In the genomic region with DNA sequence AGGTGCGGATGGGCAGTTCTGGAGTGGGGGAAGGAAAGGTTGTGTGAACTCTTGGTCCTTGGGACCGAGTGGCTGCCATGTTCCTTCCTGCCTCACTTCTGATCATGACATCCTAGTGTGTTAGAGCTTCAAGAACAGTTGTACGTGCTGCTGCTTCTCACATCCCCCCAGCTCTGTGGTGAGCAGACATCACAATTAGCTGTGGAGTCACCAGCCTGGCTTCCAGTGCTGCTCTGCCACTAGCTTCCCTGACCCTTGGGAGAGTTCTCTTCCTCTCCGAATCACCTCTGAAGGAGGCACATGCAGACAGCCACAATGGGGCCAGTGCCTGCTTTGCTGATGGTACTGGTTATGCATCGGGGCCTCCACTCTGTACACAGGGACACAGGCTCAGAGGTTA, we compare ENCODE assay signal across 24 cellular contexts. TPM values are rescaled to one million over a fixed set of nuclear protein-coding genes. Genes with fewer than 3 reads are reported as not detected.
"Had no signal": no experiment of that assay in that cellular context is flagged by ENCODE, and none has a peak within 500 bp of the region (broad histone marks: within the 10 kb centered on the region; RNA-seq: fewer than 3 reads in every experiment).

No MANE protein-coding gene starts in this region.

- H3K36me3 ChIP-seq: SJCRH30 had no signal

- H3K4me2 ChIP-seq: KMS-11 had no signal

- H3K4me3 ChIP-seq: K562, SJCRH30 had no signal

- H3K9me3 ChIP-seq: SJCRH30 had no signal

- FAIRE-seq: K562, RCC 7860 had no signal

- H3K27ac ChIP-seq: KMS-11, SJCRH30 had no signal

- H3K9ac ChIP-seq: KMS-11 had no signal

- DNase-seq: Kasumi-1, MM.1S, NCI-H1092 treated with DMSO at 0.1 percent for 48 hours, NCI-H1436, NCI-H187, NCI-H2029, NCI-H2081 treated with DMSO at 0.1 percent for 48 hours, NCI-H2171, NCI-H226, NCI-H446, NCI-H510A, NCI-H524 treated with DMSO at 0.1 percent for 48 hours, NCI-H69, NCI-H774, RPMI8226, SHP77 treated with DMSO at 0.1 percent for 48 hours, SJCRH30 had no signal

- H3K27me3 ChIP-seq: SJCRH30 had no signal

- ATAC-seq: K562, SK-N-SH treated with all-trans-retinoic acid at 6 μM for 48 hours had no signal

RNA-seq across cellular contexts. Expression of a gene that starts 15.8 kb away (rescaled TPM):
- polyA plus RNA-seq: IgD-negative memory B cell had no signal

RNA-seq across cellular contexts. Expression of a gene that starts 29.5 kb away (rescaled TPM):
- total RNA-seq: HT1080, K562, M059J, SJCRH30 had no signal
- polyA plus RNA-seq: IgD-negative memory B cell, K562 had no signal
